ENCODE assay signal across 9 cellular contexts in genomic region chr18:75041586-75041985, GRCh38.
DNase-seq lines count a peak whose midpoint lies in the region; ATAC-seq and TF ChIP-seq lines count a peak whose summit lies in the region.
"Had no signal": no experiment of that assay in that cellular context is flagged by ENCODE, and none has a peak within 500 bp of the region (broad histone marks: within the 10 kb centered on the region; RNA-seq: fewer than 3 reads in every experiment).

No MANE protein-coding gene starts in this region.

- no peak overlapping the region for H3K4me3 Mint-ChIP-seq in chondrocyte (ENCODE audit: unreplicated experiment)
- H3K4me3 Mint-ChIP-seq: memory B cell had no signal

- DNase-seq in DND-41 (no peak), MM.1S (no peak), chondrocyte (ENCODE audit: low spot score) (no peak), midbrain (lab: John Stamatoyannopoulos, UW) (peak; percentile 17), DMS79 (lab: John Stamatoyannopoulos, UW) (no peak)

- H3K4me3 ChIP-seq in DND-41 (ENCODE audit: low read depth in 1 of 2, low read length in 2 of 2) (no peak overlapping the region), MM.1S (ENCODE audit: low read length) (no peak overlapping the region)

- TF ChIP-seq CTCF in DND-41 (IDR thresholded peaks at IDR 0.05; ENCODE audit: borderline replicate concordance, extremely low read depth, low read length, poor library complexity, severe bottlenecking) (peak; percentile 28), MM.1S (IDR thresholded peaks at IDR 0.05; ENCODE audit: low read length) (0 out of 2 replicates have a peak, but pooled peaks have one; percentile 14), chondrocyte (IDR thresholded peaks at IDR 0.05) (peak; percentile 76)

- H3K79me2 ChIP-seq in DND-41 (ENCODE audit: insufficient read depth, low read length) (no peaks in the 10 kb centered on the region), MM.1S (ENCODE audit: low read length) (no peaks in the 10 kb centered on the region)

- H3K9me2 ChIP-seq in MM.1S (replicated peaks; ENCODE audit: insufficient read depth, low read length) = no peaks in the 10 kb centered on the region

- H3K27ac ChIP-seq in DND-41 (ENCODE audit: low read length) (no peak overlapping the region), MM.1S (ENCODE audit: low read length) (no peak overlapping the region)

- no peaks in the 10 kb centered on the region for H3K27me3 ChIP-seq in DND-41 (ENCODE audit: insufficient read depth, low read length, poor library complexity)
- no peaks in the 10 kb centered on the region for H3K27me3 ChIP-seq in MM.1S (replicated peaks; ENCODE audit: insufficient read depth, low read length)

- ATAC-seq in DND-41 (ENCODE audit: insufficient read depth, low read depth) (no peak), GM18909 (IDR thresholded peaks at IDR 0.05; ENCODE audit: poor library complexity, unreplicated experiment) (no peak), HG03196 (IDR thresholded peaks at IDR 0.05; ENCODE audit: unreplicated experiment) (no peak), GM18502 (IDR thresholded peaks at IDR 0.05; ENCODE audit: poor library complexity, unreplicated experiment) (no peak)

- H3K9me3 Mint-ChIP-seq in chondrocyte (ENCODE audit: low read depth) = peaks cover 7% of the 10 kb centered on the region
- H3K9me3 Mint-ChIP-seq: memory B cell had no signal

- no peak overlapping the region for H3K4me2 ChIP-seq in DND-41 (ENCODE audit: insufficient read depth, low read length)
- H3K4me2 ChIP-seq in MM.1S (ENCODE audit: low read depth, low read length) = no peak overlapping the region

- H3K4me1 Mint-ChIP-seq in chondrocyte (ENCODE audit: low read depth) = no peaks in the 10 kb centered on the region

- H3K4me1 ChIP-seq in DND-41 (ENCODE audit: insufficient read depth, low read length) = no peaks in the 10 kb centered on the region
- H3K4me1 ChIP-seq in MM.1S (ENCODE audit: low read length) = no peaks in the 10 kb centered on the region

- H3K36me3 ChIP-seq in DND-41 (ENCODE audit: insufficient read depth, low read length) (no peaks in the 10 kb centered on the region), MM.1S (replicated peaks; ENCODE audit: insufficient read depth, low read length) (no peaks in the 10 kb centered on the region)

- no peaks in the 10 kb centered on the region for H3F3A ChIP-seq in MM.1S (ENCODE audit: insufficient read depth, low read length)

- H3K9ac ChIP-seq in DND-41 (ENCODE audit: low read depth, low read length) = no peak overlapping the region
- H3K9ac ChIP-seq in MM.1S (ENCODE audit: low read length) = no peak overlapping the region

- no peaks in the 10 kb centered on the region for H3K9me3 ChIP-seq in DND-41 (ENCODE audit: insufficient read depth, low read length, severe bottlenecking)
- no peaks in the 10 kb centered on the region for H3K9me3 ChIP-seq in MM.1S (replicated peaks; ENCODE audit: insufficient read depth, low read length)

- no peaks in the 10 kb centered on the region for H3K27me3 Mint-ChIP-seq in chondrocyte (ENCODE audit: low read depth)
- H3K27me3 Mint-ChIP-seq: memory B cell had no signal

- H4K20me1 ChIP-seq in DND-41 (ENCODE audit: insufficient read depth, low read length) = no peaks in the 10 kb centered on the region
- no peaks in the 10 kb centered on the region for H4K20me1 ChIP-seq in MM.1S (ENCODE audit: insufficient read depth, low read length)

- no peaks in the 10 kb centered on the region for H3K36me3 Mint-ChIP-seq in chondrocyte (ENCODE audit: low read depth)

- H2AFZ ChIP-seq in DND-41 (ENCODE audit: low read depth, low read length) (no peak overlapping the region), MM.1S (ENCODE audit: low read length) (no peak overlapping the region)

- H3K27ac Mint-ChIP-seq in chondrocyte (ENCODE audit: unreplicated experiment) = no peak overlapping the region
- H3K27ac Mint-ChIP-seq: memory B cell had no signal

Comparison
In these comparisons a context has a peak if more than half of its experiments do, and no peak if none do; other contexts are left out.
1. CTCF ChIP-seq: peak in every context shown above with its lines; median percentile 76 in chondrocyte; 28 in DND-41; 14 in MM.1S.